In the genomic region with DNA sequence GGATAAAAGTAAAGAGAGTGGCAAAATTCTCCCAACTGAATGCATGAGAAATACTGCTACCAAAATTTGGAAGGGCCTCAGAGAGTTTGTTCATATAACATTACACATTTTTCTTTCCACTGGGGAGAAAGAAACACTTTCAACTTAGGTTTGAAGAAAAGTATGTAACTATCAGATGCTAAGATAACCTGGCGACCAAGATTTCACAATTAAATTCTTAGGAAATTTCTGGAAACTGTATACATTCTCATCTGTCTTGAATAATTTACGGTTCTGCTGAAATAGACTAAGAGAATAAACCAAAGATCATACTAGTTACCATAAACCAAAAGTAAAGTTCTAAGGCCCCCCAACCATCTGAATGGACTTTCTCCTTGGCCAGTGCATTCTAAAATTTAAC, we compare ENCODE assay signal across 30 cellular contexts.
"Had no signal": no experiment of that assay in that cellular context is flagged by ENCODE, and none has a peak within 500 bp of the region (broad histone marks: within the 10 kb centered on the region; RNA-seq: fewer than 3 reads in every experiment).

No MANE protein-coding gene starts in this region.

- DNase-seq: activated CD4-positive, alpha-beta memory T cell treated with anti-CD3 and anti-CD28 coated beads, Interleukin-2, amount 10 ng/mL, durations not matched to agents 7 days and 5 days; activated CD4-positive, alpha-beta T cell treated with anti-CD3 and anti-CD28 coated beads for 1 hour; activated CD4-positive, alpha-beta T cell treated with anti-CD3 and anti-CD28 coated beads for 36 hours; activated CD4-positive, alpha-beta T cell treated with anti-CD3 and anti-CD28 coated beads for 48 hours; activated CD4-positive, alpha-beta T cell treated with anti-CD3 and anti-CD28 coated beads, Interleukin-2, amount 10 ng/mL, durations not matched to agents 7 days and 5 days; activated CD4-positive, alpha-beta T cell treated with anti-CD3 and anti-CD28 coated beads, Interleukin-2, amount 50 U/mL, for 48 hours; activated CD4-positive, CD25-positive, alpha-beta regulatory T cell; activated CD8-positive, alpha-beta memory T cell treated with anti-CD3 and anti-CD28 coated beads for 24 hours; activated CD8-positive, alpha-beta memory T cell treated with anti-CD3 and anti-CD28 coated beads, Interleukin-2, amount 10 ng/mL, durations not matched to agents 7 days and 5 days; activated CD8-positive, alpha-beta memory T cell treated with anti-CD3 and anti-CD28 coated beads, Interleukin-2, amount 50 U/mL, for 48 hours; activated CD8-positive, alpha-beta T cell treated with anti-CD3 and anti-CD28 coated beads, Interleukin-2, amount 10 ng/mL, durations not matched to agents 7 days and 5 days; activated effector memory CD4-positive, alpha-beta T cell treated with Interleukin-2 at 50 U/mL for 16 hours; activated gamma-delta T cell; activated naive CD4-positive, alpha-beta T cell treated with anti-CD3 and anti-CD28 coated beads for 36 hours; activated naive CD4-positive, alpha-beta T cell treated with anti-CD3 and anti-CD28 coated beads, Interleukin-2, amount 50 U/mL, for 16 hours; activated naive CD8-positive, alpha-beta T cell treated with anti-CD3 and anti-CD28 coated beads for 36 hours; activated T-cell treated with anti-CD3 and anti-CD28 coated beads, Interleukin-2, amount 50 U/mL, for 24 hours; activated T-cell treated with anti-CD3 and anti-CD28 coated beads, Interleukin-2, amount 50 U/mL, for 48 hours; amniotic stem cell; aorta; caudate nucleus; cerebellar nuclear complex; T-helper 1 cell; T-helper 2 cell; T-helper 9 cell; WERI-Rb-1 had no signal

- H3K4me3 ChIP-seq: cardiac muscle cell had no signal

- H3K27me3 ChIP-seq: cardiac muscle cell had no signal

- H3K27ac ChIP-seq: cardiac muscle cell, WERI-Rb-1 had no signal

- ATAC-seq: activated CD4-positive, alpha-beta T cell treated with anti-CD3 and anti-CD28 coated beads for 36 hours; activated CD4-positive, CD25-positive, alpha-beta regulatory T cell treated with anti-CD3 and anti-CD28 coated beads, Interleukin-2, amount 50 U/mL, for 24 hours; activated CD8-positive, alpha-beta memory T cell treated with anti-CD3 and anti-CD28 coated beads, Interleukin-2, amount 10 ng/mL, durations not matched to agents 7 days and 5 days; activated CD8-positive, alpha-beta T cell treated with anti-CD3 and anti-CD28 coated beads, Interleukin-2, amount 10 ng/mL, durations not matched to agents 7 days and 5 days; activated naive CD4-positive, alpha-beta T cell treated with anti-CD3 and anti-CD28 coated beads, Interleukin-2, amount 50 U/mL, for 72 hours; WTC11 had no signal

- H3K36me3 ChIP-seq: cardiac muscle cell, WERI-Rb-1 had no signal
